In the genomic region with DNA sequence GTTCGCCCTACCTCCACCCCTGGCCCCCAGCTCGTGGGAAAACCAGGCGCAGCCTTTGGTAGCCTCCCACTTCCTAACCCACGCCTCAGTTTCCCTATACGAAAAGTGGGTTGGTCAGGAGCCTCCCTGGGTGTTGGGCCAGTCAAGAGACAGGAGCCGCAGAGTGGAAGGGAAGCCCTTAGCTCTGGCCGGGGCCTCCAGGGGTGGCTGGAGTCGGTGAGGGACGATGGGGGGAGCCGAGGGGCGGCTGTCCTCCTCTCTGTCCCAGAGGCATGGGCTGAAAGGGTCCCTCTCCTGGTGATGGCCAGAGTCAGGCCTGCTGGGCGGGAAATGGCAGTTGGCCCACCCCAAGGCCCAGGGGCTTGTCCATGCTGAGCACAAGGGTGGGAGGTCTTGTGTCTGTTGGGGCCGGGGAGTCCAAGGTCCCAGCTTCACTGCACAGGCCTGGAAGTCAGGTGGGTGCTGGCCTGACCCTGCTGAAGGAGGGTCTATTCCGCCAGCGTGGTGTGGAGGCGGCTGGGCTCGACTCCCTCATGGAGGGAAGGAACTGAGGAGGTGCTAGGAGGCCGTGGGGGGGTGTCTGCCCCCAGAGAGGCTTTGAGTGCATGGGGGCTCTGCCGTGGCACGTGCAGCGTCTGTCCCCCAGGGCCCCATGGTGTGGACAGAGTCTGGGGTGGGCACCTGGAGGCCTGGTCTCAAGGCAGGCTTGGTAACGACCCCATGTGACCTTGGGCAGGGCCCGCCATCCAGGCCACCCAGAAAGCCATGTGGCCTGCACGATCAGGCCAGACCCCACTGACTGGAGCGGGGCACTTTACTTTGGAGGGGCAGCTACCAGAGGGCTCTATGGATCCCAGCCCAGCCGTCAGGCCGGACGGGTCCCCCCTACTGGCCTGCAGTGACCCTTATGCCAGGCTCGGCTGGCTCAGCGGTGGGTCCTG, we compare ENCODE assay signal across 1 cellular context.
TF ChIP-seq lines count a peak whose summit lies in the region.

No MANE protein-coding gene starts in this region.

TF ChIP-seq in HepG2, 621 proteins besides CTCF, POLR2A, EP300 and RAD21 (continued from another document and continues in another):
- TF ChIP-seq, protein P1, sequence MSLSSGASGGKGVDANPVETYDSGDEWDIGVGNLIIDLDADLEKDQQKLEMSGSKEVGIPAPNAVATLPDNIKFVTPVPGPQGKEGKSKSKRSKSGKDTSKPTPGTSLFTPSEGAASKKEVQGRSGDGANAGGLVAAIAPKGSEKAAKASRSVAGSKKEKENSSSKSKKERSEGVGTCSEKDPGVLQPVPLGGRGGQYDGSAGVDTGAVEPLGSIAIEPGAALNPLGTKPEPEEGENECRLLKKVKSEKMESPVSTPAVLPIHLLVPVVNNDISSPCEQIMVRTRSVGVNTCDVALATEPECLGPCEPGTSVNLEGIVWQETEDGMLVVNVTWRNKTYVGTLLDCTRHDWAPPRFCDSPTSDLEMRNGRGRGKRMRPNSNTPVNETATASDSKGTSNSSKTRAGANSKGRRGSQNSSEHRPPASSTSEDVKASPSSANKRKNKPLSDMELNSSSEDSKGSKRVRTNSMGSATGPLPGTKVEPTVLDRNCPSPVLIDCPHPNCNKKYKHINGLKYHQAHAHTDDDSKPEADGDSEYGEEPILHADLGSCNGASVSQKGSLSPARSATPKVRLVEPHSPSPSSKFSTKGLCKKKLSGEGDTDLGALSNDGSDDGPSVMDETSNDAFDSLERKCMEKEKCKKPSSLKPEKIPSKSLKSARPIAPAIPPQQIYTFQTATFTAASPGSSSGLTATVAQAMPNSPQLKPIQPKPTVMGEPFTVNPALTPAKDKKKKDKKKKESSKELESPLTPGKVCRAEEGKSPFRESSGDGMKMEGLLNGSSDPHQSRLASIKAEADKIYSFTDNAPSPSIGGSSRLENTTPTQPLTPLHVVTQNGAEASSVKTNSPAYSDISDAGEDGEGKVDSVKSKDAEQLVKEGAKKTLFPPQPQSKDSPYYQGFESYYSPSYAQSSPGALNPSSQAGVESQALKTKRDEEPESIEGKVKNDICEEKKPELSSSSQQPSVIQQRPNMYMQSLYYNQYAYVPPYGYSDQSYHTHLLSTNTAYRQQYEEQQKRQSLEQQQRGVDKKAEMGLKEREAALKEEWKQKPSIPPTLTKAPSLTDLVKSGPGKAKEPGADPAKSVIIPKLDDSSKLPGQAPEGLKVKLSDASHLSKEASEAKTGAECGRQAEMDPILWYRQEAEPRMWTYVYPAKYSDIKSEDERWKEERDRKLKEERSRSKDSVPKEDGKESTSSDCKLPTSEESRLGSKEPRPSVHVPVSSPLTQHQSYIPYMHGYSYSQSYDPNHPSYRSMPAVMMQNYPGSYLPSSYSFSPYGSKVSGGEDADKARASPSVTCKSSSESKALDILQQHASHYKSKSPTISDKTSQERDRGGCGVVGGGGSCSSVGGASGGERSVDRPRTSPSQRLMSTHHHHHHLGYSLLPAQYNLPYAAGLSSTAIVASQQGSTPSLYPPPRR (CRISPR knock-in tag; IDR thresholded peaks at IDR 0.05; ENCODE audit: borderline replicate concordance), result no peak; the same call in 1 of the 2 replicates
- TF ChIP-seq, protein P2, sequence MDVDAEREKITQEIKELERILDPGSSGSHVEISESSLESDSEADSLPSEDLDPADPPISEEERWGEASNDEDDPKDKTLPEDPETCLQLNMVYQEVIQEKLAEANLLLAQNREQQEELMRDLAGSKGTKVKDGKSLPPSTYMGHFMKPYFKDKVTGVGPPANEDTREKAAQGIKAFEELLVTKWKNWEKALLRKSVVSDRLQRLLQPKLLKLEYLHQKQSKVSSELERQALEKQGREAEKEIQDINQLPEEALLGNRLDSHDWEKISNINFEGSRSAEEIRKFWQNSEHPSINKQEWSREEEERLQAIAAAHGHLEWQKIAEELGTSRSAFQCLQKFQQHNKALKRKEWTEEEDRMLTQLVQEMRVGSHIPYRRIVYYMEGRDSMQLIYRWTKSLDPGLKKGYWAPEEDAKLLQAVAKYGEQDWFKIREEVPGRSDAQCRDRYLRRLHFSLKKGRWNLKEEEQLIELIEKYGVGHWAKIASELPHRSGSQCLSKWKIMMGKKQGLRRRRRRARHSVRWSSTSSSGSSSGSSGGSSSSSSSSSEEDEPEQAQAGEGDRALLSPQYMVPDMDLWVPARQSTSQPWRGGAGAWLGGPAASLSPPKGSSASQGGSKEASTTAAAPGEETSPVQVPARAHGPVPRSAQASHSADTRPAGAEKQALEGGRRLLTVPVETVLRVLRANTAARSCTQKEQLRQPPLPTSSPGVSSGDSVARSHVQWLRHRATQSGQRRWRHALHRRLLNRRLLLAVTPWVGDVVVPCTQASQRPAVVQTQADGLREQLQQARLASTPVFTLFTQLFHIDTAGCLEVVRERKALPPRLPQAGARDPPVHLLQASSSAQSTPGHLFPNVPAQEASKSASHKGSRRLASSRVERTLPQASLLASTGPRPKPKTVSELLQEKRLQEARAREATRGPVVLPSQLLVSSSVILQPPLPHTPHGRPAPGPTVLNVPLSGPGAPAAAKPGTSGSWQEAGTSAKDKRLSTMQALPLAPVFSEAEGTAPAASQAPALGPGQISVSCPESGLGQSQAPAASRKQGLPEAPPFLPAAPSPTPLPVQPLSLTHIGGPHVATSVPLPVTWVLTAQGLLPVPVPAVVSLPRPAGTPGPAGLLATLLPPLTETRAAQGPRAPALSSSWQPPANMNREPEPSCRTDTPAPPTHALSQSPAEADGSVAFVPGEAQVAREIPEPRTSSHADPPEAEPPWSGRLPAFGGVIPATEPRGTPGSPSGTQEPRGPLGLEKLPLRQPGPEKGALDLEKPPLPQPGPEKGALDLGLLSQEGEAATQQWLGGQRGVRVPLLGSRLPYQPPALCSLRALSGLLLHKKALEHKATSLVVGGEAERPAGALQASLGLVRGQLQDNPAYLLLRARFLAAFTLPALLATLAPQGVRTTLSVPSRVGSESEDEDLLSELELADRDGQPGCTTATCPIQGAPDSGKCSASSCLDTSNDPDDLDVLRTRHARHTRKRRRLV (CRISPR knock-in tag; IDR thresholded peaks at IDR 0.05), result no peak
- TF ChIP-seq, protein P3, sequence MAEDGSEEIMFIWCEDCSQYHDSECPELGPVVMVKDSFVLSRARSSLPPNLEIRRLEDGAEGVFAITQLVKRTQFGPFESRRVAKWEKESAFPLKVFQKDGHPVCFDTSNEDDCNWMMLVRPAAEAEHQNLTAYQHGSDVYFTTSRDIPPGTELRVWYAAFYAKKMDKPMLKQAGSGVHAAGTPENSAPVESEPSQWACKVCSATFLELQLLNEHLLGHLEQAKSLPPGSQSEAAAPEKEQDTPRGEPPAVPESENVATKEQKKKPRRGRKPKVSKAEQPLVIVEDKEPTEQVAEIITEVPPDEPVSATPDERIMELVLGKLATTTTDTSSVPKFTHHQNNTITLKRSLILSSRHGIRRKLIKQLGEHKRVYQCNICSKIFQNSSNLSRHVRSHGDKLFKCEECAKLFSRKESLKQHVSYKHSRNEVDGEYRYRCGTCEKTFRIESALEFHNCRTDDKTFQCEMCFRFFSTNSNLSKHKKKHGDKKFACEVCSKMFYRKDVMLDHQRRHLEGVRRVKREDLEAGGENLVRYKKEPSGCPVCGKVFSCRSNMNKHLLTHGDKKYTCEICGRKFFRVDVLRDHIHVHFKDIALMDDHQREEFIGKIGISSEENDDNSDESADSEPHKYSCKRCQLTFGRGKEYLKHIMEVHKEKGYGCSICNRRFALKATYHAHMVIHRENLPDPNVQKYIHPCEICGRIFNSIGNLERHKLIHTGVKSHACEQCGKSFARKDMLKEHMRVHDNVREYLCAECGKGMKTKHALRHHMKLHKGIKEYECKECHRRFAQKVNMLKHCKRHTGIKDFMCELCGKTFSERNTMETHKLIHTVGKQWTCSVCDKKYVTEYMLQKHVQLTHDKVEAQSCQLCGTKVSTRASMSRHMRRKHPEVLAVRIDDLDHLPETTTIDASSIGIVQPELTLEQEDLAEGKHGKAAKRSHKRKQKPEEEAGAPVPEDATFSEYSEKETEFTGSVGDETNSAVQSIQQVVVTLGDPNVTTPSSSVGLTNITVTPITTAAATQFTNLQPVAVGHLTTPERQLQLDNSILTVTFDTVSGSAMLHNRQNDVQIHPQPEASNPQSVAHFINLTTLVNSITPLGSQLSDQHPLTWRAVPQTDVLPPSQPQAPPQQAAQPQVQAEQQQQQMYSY (CRISPR knock-in tag; IDR thresholded peaks at IDR 0.05), result no peak
- TF ChIP-seq, protein P4, sequence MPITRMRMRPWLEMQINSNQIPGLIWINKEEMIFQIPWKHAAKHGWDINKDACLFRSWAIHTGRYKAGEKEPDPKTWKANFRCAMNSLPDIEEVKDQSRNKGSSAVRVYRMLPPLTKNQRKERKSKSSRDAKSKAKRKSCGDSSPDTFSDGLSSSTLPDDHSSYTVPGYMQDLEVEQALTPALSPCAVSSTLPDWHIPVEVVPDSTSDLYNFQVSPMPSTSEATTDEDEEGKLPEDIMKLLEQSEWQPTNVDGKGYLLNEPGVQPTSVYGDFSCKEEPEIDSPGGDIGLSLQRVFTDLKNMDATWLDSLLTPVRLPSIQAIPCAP (CRISPR knock-in tag; IDR thresholded peaks at IDR 0.05; ENCODE audit: low read depth), result no peak
- TF ChIP-seq MLLT10 (CRISPR knock-in tag; IDR thresholded peaks at IDR 0.05) (no peak), ZNF782 (CRISPR knock-in tag; IDR thresholded peaks at IDR 0.05; ENCODE audit: borderline replicate concordance) (no peak), JDP2 (CRISPR knock-in tag; IDR thresholded peaks at IDR 0.05; ENCODE audit: borderline replicate concordance) (no peak), RAD51 (IDR thresholded peaks at IDR 0.05; ENCODE audit: borderline replicate concordance) (no peak), GZF1 (CRISPR knock-in tag; IDR thresholded peaks at IDR 0.05) (no peak), ZNF577 (CRISPR knock-in tag; IDR thresholded peaks at IDR 0.05; ENCODE audit: borderline replicate concordance, low read depth) (no peak), KDM4B (CRISPR knock-in tag; IDR thresholded peaks at IDR 0.05) (peak; percentile 40; the same call in 1 of the 2 replicates), ZFP1 (CRISPR knock-in tag; IDR thresholded peaks at IDR 0.05) (no peak), MAFF (IDR thresholded peaks at IDR 0.05; ENCODE audit: low read depth, low read length) (no peak), ZNF484 (CRISPR knock-in tag; IDR thresholded peaks at IDR 0.05; ENCODE audit: borderline replicate concordance, low read depth) (no peak; the same call in 1 of the 2 replicates), CREB1 (IDR thresholded peaks at IDR 0.05) (no peak), CREB1 (CRISPR knock-in tag; IDR thresholded peaks at IDR 0.05) (no peak), SMAD9 (CRISPR knock-in tag; IDR thresholded peaks at IDR 0.05) (0 out of 2 replicates have a peak, but pooled peaks have one; percentile 25), ZNF383 (CRISPR knock-in tag; IDR thresholded peaks at IDR 0.05; ENCODE audit: borderline replicate concordance) (no peak)
- TF ChIP-seq, protein P5, sequence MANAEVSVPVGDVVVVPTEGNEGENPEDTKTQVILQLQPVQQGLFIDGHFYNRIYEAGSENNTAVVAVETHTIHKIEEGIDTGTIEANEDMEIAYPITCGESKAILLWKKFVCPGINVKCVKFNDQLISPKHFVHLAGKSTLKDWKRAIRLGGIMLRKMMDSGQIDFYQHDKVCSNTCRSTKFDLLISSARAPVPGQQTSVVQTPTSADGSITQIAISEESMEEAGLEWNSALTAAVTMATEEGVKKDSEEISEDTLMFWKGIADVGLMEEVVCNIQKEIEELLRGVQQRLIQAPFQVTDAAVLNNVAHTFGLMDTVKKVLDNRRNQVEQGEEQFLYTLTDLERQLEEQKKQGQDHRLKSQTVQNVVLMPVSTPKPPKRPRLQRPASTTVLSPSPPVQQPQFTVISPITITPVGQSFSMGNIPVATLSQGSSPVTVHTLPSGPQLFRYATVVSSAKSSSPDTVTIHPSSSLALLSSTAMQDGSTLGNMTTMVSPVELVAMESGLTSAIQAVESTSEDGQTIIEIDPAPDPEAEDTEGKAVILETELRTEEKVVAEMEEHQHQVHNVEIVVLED (CRISPR knock-in tag; IDR thresholded peaks at IDR 0.05; ENCODE audit: borderline replicate concordance), result no peak
- TF ChIP-seq, protein P6, sequence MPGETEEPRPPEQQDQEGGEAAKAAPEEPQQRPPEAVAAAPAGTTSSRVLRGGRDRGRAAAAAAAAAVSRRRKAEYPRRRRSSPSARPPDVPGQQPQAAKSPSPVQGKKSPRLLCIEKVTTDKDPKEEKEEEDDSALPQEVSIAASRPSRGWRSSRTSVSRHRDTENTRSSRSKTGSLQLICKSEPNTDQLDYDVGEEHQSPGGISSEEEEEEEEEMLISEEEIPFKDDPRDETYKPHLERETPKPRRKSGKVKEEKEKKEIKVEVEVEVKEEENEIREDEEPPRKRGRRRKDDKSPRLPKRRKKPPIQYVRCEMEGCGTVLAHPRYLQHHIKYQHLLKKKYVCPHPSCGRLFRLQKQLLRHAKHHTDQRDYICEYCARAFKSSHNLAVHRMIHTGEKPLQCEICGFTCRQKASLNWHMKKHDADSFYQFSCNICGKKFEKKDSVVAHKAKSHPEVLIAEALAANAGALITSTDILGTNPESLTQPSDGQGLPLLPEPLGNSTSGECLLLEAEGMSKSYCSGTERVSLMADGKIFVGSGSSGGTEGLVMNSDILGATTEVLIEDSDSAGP (CRISPR knock-in tag; IDR thresholded peaks at IDR 0.05; ENCODE audit: borderline replicate concordance), result no peak; the same call in 1 of the 2 replicates
- TF ChIP-seq, protein P7, sequence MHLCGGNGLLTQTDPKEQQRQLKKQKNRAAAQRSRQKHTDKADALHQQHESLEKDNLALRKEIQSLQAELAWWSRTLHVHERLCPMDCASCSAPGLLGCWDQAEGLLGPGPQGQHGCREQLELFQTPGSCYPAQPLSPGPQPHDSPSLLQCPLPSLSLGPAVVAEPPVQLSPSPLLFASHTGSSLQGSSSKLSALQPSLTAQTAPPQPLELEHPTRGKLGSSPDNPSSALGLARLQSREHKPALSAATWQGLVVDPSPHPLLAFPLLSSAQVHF (CRISPR knock-in tag; IDR thresholded peaks at IDR 0.05), result peak; percentile 64
- TF ChIP-seq, protein P8, sequence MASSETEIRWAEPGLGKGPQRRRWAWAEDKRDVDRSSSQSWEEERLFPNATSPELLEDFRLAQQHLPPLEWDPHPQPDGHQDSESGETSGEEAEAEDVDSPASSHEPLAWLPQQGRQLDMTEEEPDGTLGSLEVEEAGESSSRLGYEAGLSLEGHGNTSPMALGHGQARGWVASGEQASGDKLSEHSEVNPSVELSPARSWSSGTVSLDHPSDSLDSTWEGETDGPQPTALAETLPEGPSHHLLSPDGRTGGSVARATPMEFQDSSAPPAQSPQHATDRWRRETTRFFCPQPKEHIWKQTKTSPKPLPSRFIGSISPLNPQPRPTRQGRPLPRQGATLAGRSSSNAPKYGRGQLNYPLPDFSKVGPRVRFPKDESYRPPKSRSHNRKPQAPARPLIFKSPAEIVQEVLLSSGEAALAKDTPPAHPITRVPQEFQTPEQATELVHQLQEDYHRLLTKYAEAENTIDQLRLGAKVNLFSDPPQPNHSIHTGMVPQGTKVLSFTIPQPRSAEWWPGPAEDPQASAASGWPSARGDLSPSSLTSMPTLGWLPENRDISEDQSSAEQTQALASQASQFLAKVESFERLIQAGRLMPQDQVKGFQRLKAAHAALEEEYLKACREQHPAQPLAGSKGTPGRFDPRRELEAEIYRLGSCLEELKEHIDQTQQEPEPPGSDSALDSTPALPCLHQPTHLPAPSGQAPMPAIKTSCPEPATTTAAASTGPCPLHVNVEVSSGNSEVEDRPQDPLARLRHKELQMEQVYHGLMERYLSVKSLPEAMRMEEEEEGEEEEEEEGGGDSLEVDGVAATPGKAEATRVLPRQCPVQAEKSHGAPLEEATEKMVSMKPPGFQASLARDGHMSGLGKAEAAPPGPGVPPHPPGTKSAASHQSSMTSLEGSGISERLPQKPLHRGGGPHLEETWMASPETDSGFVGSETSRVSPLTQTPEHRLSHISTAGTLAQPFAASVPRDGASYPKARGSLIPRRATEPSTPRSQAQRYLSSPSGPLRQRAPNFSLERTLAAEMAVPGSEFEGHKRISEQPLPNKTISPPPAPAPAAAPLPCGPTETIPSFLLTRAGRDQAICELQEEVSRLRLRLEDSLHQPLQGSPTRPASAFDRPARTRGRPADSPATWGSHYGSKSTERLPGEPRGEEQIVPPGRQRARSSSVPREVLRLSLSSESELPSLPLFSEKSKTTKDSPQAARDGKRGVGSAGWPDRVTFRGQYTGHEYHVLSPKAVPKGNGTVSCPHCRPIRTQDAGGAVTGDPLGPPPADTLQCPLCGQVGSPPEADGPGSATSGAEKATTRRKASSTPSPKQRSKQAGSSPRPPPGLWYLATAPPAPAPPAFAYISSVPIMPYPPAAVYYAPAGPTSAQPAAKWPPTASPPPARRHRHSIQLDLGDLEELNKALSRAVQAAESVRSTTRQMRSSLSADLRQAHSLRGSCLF (CRISPR knock-in tag; IDR thresholded peaks at IDR 0.05; ENCODE audit: borderline replicate concordance), result no peak
